In the genomic region with DNA sequence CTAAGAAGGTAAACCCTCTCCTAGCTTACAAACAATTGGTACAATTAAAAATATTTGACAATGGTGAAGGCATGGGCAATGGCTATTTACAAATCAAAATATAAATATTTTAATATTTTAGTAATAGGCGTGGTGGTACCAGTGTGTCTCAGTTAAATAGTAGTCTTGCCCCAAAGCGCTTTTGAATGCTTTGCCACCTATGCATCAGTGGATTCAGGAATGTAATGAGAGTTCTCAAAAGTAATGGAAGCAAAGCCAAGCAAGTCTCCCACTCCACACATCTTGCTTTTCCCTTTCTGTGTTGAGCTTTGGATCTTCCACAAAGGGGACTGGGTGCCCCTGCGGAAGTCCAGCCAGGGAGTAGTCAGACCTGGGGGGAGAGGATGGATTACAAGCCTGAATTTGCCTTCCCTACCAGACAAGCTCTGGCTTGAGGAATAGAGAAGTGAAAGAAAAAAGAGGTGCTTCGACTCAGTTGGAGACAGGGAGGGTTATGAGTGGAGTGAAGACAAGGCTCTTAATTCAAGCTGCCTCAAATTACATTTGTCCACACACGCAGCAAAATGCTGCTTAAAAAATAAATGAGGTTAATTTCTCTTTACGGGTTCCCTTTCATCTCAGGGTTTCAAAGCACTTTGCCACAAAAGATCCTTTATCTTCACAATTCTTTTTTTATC, we compare ENCODE assay signal across 10 cellular contexts. TPM values are rescaled to one million over a fixed set of nuclear protein-coding genes. Genes with fewer than 3 reads are reported as not detected.
DNase-seq lines count a peak whose midpoint lies in the region; TF ChIP-seq lines count a peak whose summit lies in the region.
"Had no signal": no experiment of that assay in that cellular context is flagged by ENCODE, and none has a peak within 500 bp of the region (broad histone marks: within the 10 kb centered on the region; RNA-seq: fewer than 3 reads in every experiment).

No MANE protein-coding gene starts in this region.

- H3K79me2 ChIP-seq in OCI-LY3 (ENCODE audit: low read length): no peaks in the 10 kb centered on the region

- DNase-seq in EH (ENCODE audit: low read depth): peak; percentile 49
- peak; percentile 81 for DNase-seq in epithelial cell of esophagus (ENCODE audit: low read depth)
- no peak for DNase-seq in prostate gland (ENCODE audit: low spot score)
- no peak for DNase-seq in hippocampal formation (lab: John Stamatoyannopoulos, UW)
- no peak for DNase-seq in activated naive CD4-positive, alpha-beta T cell (lab: John Stamatoyannopoulos, UW)
- no peak for DNase-seq in activated gamma-delta T cell (lab: John Stamatoyannopoulos, UW)
- no peak for DNase-seq in mucosa of gallbladder (ENCODE audit: low spot score)
- DNase-seq: NCI-H1105, spleen had no signal

- no peak for TF ChIP-seq POLR2A in prostate gland (IDR thresholded peaks at IDR 0.05)

- H3K27ac ChIP-seq in OCI-LY3 (ENCODE audit: low read length): no peak overlapping the region; the same call in 1 of the 2 replicates
- H3K27ac ChIP-seq in prostate gland: peak overlapping the region; percentile 18 to 28

- no peaks in the 10 kb centered on the region for H3K27me3 ChIP-seq in OCI-LY3 (ENCODE audit: low read depth, low read length)
- H3K27me3 ChIP-seq in prostate gland (replicated peaks; ENCODE audit: insufficient read depth): no peaks in the 10 kb centered on the region
- H3K27me3 ChIP-seq: spleen had no signal

- 32% methylated on average over 6 of the region's 6 CpGs for WGBS in prostate gland

- H3K4me1 ChIP-seq in OCI-LY3 (ENCODE audit: low read length) (peaks cover 43% of the 10 kb centered on the region), prostate gland (replicated peaks) (no peaks in the 10 kb centered on the region)

- TF ChIP-seq CTCF in OCI-LY3 (IDR thresholded peaks at IDR 0.05; ENCODE audit: low read depth, low read length): no peak
- TF ChIP-seq CTCF in epithelial cell of esophagus (IDR thresholded peaks at IDR 0.05; ENCODE audit: insufficient read depth, low read depth, low read length, missing control alignments): no peak
- no peak for TF ChIP-seq CTCF in prostate gland (IDR thresholded peaks at IDR 0.05)

- H3K4me2 ChIP-seq in OCI-LY3 (ENCODE audit: low read length): peak overlapping the region; percentile 39

- 0 out of 2 replicates have a peak overlapping the region, but pooled peaks have one; percentile 4 for H3K9ac ChIP-seq in OCI-LY3 (ENCODE audit: low read length)

- H4K20me1 ChIP-seq in OCI-LY3 (ENCODE audit: insufficient read depth, low read length): no peaks in the 10 kb centered on the region

- H3K36me3 ChIP-seq in OCI-LY3 (replicated peaks; ENCODE audit: low read depth, low read length) (no peaks in the 10 kb centered on the region), prostate gland (no peaks in the 10 kb centered on the region)
- H3K36me3 ChIP-seq: spleen had no signal

- intact Hi-C loops in prostate gland (cut with DNase I): loop anchor here (5.0 kb wide), 1 partner anchor 51 kb away; a partner anchor contains a TSS

- H3K4me3 ChIP-seq in OCI-LY3 (ENCODE audit: low read length) (no peak overlapping the region), epithelial cell of esophagus (ENCODE audit: low read length) (no peak overlapping the region), prostate gland (no peak overlapping the region)
- H3K4me3 ChIP-seq: spleen had no signal

- no peak overlapping the region for H2AFZ ChIP-seq in OCI-LY3 (ENCODE audit: low read depth, low read length)

- H3K9me3 ChIP-seq in OCI-LY3 (ENCODE audit: insufficient read depth, low read length) (no peaks in the 10 kb centered on the region), prostate gland (no peaks in the 10 kb centered on the region)
- H3K9me3 ChIP-seq: spleen had no signal

RNA-seq across cellular contexts. Expression of a gene that starts 48.9 kb away (rescaled TPM):
- total RNA-seq in prostate gland (10 to 100 TPM; 23.5 to 31.1 TPM), mucosa of gallbladder (35.1 TPM)

Comparison
In these comparisons a context has a peak if more than half of its experiments do, and no peak if none do; other contexts are left out.
1. DNase-seq: peak in EH (single experiment) and epithelial cell of esophagus (single experiment); none in prostate gland (single experiment), hippocampal formation (0 of 2), activated naive CD4-positive, alpha-beta T cell (0 of 4), activated gamma-delta T cell (single experiment) and mucosa of gallbladder (single experiment).